In genomic region chr17:38452719-38453118, GRCh38 we compare ENCODE assay signal across 10 cellular contexts. TPM values are rescaled to one million over a fixed set of nuclear protein-coding genes. Genes with fewer than 3 reads are reported as not detected.
DNase-seq lines count a peak whose midpoint lies in the region; ATAC-seq and TF ChIP-seq lines count a peak whose summit lies in the region.
"Had no signal": no experiment of that assay in that cellular context is flagged by ENCODE, and none has a peak within 500 bp of the region (broad histone marks: within the 10 kb centered on the region; RNA-seq: fewer than 3 reads in every experiment).

No MANE protein-coding gene starts in this region.

- H3K4me1 Mint-ChIP-seq in MCF 10A (ENCODE audit: insufficient read depth, unreplicated experiment): peaks cover 31% of the 10 kb centered on the region
- H3K4me1 Mint-ChIP-seq in central memory CD8-positive, alpha-beta T cell: peaks cover 19% of the 10 kb centered on the region

- no peak overlapping the region for H3K27ac Mint-ChIP-seq in MCF 10A (ENCODE audit: low read depth, unreplicated experiment)
- no peak overlapping the region for H3K27ac Mint-ChIP-seq in central memory CD8-positive, alpha-beta T cell (ENCODE audit: low read depth)

- no peak overlapping the region for H3K4me2 ChIP-seq in mammary epithelial cell (ENCODE audit: insufficient read depth, low read depth, low read length)

- no peak overlapping the region for H3K27ac ChIP-seq in mammary epithelial cell (ENCODE audit: insufficient read depth, low read depth, low read length)
- H3K27ac ChIP-seq in mesodermal cell (ENCODE audit: low read depth, low read length, severe bottlenecking): peak overlapping the region; percentile 97
- peak overlapping the region; percentile 36 to 93 (median 74) for H3K27ac ChIP-seq in tibial nerve

- peaks cover 10% of the 10 kb centered on the region for H3K27me3 Mint-ChIP-seq in MCF 10A (ENCODE audit: insufficient read depth, unreplicated experiment)
- peaks cover 72% of the 10 kb centered on the region for H3K27me3 Mint-ChIP-seq in central memory CD8-positive, alpha-beta T cell

- peak overlapping the region; percentile 65 for H3K4me3 Mint-ChIP-seq in MCF 10A (ENCODE audit: unreplicated experiment)
- peak overlapping the region; percentile 62 for H3K4me3 Mint-ChIP-seq in central memory CD8-positive, alpha-beta T cell

- no peaks in the 10 kb centered on the region for H3K36me3 Mint-ChIP-seq in MCF 10A (ENCODE audit: insufficient read depth, unreplicated experiment)
- peaks cover 5% of the 10 kb centered on the region for H3K36me3 Mint-ChIP-seq in central memory CD8-positive, alpha-beta T cell (ENCODE audit: insufficient read depth)

- POLR2A ChIA-PET in MCF 10A (lab: Yijun Ruan, JAX): no interaction called here

- in situ Hi-C loops in mammary epithelial cell (cut with MboI; ENCODE audit: low sequenced_read_pairs in 2 of 2): no loop called here

- H3K79me2 ChIP-seq in mammary epithelial cell (ENCODE audit: insufficient read depth, low read length): peaks cover 29% of the 10 kb centered on the region

- no peak for DNase-seq in MCF 10A (ENCODE audit: unreplicated experiment)
- DNase-seq in mammary epithelial cell: no peak
- no peak for DNase-seq in central memory CD8-positive, alpha-beta T cell (ENCODE audit: low spot score in 2 of 2)
- DNase-seq in tibial nerve (ENCODE audit: low spot score in 2 of 2): no peak
- DNase-seq in putamen (ENCODE audit: low spot score): no peak
- DNase-seq: activated T-cell treated with anti-CD3 and anti-CD28 coated beads, Interleukin-2, amount 50 U/mL, for 1 hour; NCI-H1436 had no signal

- no peaks in the 10 kb centered on the region for H3K9me3 Mint-ChIP-seq in MCF 10A (ENCODE audit: unreplicated experiment)
- no peaks in the 10 kb centered on the region for H3K9me3 Mint-ChIP-seq in central memory CD8-positive, alpha-beta T cell

- H3K4me1 ChIP-seq in mammary epithelial cell (ENCODE audit: insufficient read depth, low read length) (peaks cover 72% of the 10 kb centered on the region), mesodermal cell (ENCODE audit: control insufficient read depth, insufficient read depth, low read length, poor library complexity, severe bottlenecking) (peaks cover 59% of the 10 kb centered on the region), tibial nerve (peaks cover 0 to 84% (median 59%) of the 10 kb centered on the region in 4 donors)

- CTCF ChIA-PET in MCF 10A (lab: Yijun Ruan, JAX): interaction anchor here (0.6 kb wide), 1 partner anchor 11 kb away, joined by 4 read pairs; no protein-coding TSS in a partner anchor
- CTCF ChIA-PET in mammary epithelial cell (lab: Charles Lee; ENCODE audit: low non-redundant PET): no interaction called here

- H3K9ac ChIP-seq in mammary epithelial cell (ENCODE audit: insufficient read depth, low read length): no peak overlapping the region

- TF ChIP-seq EP300 in tibial nerve (IDR thresholded peaks at IDR 0.05): no peak

- H3K27me3 ChIP-seq in mammary epithelial cell (ENCODE audit: insufficient read depth, low read length): no peaks in the 10 kb centered on the region
- H3K27me3 ChIP-seq in tibial nerve: no peaks in the 10 kb centered on the region

- intact Hi-C loops in MCF 10A (cut with micrococcal nuclease) (no loop called here), mammary epithelial cell (cut with micrococcal nuclease) (no loop called here)

- BruUV-seq in MCF 10A (replicated peaks; lab: Mats Ljungman, UMichigan): no TSS peak
- BruUV-seq in mammary epithelial cell (replicated peaks; lab: Mats Ljungman, UMichigan): no TSS peak

- no peak for TF ChIP-seq POLR2A in tibial nerve (IDR thresholded peaks at IDR 0.05)

- H3K9me3 ChIP-seq in mammary epithelial cell (replicated peaks; ENCODE audit: insufficient read depth, low read length) (no peaks in the 10 kb centered on the region), mesodermal cell (ENCODE audit: control insufficient read depth, low read length) (no peaks in the 10 kb centered on the region), tibial nerve (no peaks in the 10 kb centered on the region)

- dilution Hi-C loops in mammary epithelial cell (cut with HindIII; ENCODE audit: low sequenced_read_pairs): no loop called here

- no peaks in the 10 kb centered on the region for H4K20me1 ChIP-seq in mammary epithelial cell (ENCODE audit: insufficient read depth, low read length)

- TF ChIP-seq CTCF in MCF 10A (IDR thresholded peaks at IDR 0.05; ENCODE audit: unreplicated experiment) (no peak), mammary epithelial cell (conservative IDR thresholded peaks at IDR 0.05 in 1 of 2, IDR thresholded peaks at IDR 0.05 in 1 of 2; ENCODE audit: extremely low read depth in 1 of 2, insufficient read depth in 1 of 2, low read depth in 1 of 2, low read length in 2 of 2) (no peak), tibial nerve (IDR thresholded peaks at IDR 0.05) (no peak)

- 92% methylated on average over 5 of the region's 6 CpGs for WGBS in mammary epithelial cell (ENCODE audit: low coverage, missing lambda C conversion rate)
- WGBS in mesodermal cell (ENCODE audit: insufficient coverage in 2 of 2), 2 experiments: 76 to 94% methylated on average over 2 to 6 of the region's 6 CpGs
- 83 to 85% methylated on average over 6 of the region's 6 CpGs for WGBS in tibial nerve, 2 donors

- H2AFZ ChIP-seq in mammary epithelial cell (ENCODE audit: low read depth, low read length): no peak overlapping the region

- H3K4me3 ChIP-seq in mammary epithelial cell (replicated peaks in 1 of 3; ENCODE audit: insufficient read depth in 1 of 3, low read depth in 2 of 3, low read length in 3 of 3) (no peak overlapping the region), mesodermal cell (ENCODE audit: extremely low read depth, insufficient read depth, low read length, poor library complexity, severe bottlenecking) (peak overlapping the region; percentile 43), tibial nerve (no peak overlapping the region)

- no peak for ATAC-seq in central memory CD8-positive, alpha-beta T cell (replicated peaks; ENCODE audit: extremely low read depth, poor library complexity, severe bottlenecking)
- no peak for ATAC-seq in activated CD4-positive, CD25-positive, alpha-beta regulatory T cell treated with anti-CD3 and anti-CD28 coated beads, Interleukin-2, amount 50 U/mL, for 24 hours
- ATAC-seq in HG03520 (IDR thresholded peaks at IDR 0.05; ENCODE audit: unreplicated experiment): no peak

- H3K36me3 ChIP-seq in mammary epithelial cell (ENCODE audit: insufficient read depth, low read length): no peaks in the 10 kb centered on the region
- H3K36me3 ChIP-seq in mesodermal cell (ENCODE audit: control insufficient read depth, insufficient read depth, low read length): peaks cover 6% of the 10 kb centered on the region
- H3K36me3 ChIP-seq in tibial nerve: peaks cover 0 to under 1% (median 0%) of the 10 kb centered on the region in 3 donors

RNA-seq across cellular contexts. Expression of gene ARHGAP23, which starts 24.5 kb away (rescaled TPM):
- total RNA-seq in MCF 10A (2022) (23.2 and 29.2 TPM in 2 replicates), mammary epithelial cell (10 to 100 TPM; 30.5 to 43.0 TPM), tibial nerve (10 to 100 TPM; 41.0 to 80.7 (median 65.7) TPM)
- 11.4 TPM for polyA plus RNA-seq in mammary epithelial cell
- polyA minus RNA-seq in mammary epithelial cell: 28.8 TPM
- polyA plus RNA-seq in mesodermal cell (2013, experiment 1 of 2): 33.0 TPM
- polyA plus RNA-seq in mesodermal cell (2013, experiment 2 of 2): 27.8 TPM
